In the genomic region with DNA sequence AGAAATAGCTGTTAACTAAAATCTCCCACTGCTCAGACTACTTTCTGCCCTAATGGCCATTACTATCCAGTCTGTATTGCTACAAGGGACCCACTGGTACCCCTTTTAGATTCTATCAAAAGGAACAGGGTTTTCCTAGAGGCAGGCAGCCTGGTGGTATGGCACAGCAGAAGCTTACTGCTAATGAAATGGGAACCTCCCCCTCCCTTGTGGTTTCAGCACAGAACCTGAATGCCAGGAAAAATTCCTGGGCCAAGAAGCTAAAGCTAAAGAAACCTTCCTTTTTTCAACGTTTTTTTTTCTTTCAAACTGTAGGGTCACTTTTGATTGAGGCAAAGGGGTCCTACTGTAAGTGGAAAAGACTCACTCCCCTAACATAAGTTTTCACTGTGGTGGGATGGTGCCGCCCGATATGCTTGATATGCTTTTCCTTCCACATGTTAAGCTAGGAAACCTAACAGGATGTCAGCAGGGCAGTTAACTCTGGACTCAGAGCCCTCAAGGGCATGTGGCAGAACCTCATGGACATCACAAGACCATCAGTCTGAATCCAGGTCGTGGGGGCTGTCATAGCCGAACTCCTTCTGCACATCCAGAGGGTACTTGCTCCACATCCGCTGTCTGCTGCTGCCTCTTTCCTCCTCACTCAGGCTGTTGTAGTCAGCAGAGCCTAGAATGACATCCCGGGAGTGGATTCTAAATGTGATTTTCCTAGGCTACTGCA, we compare ENCODE assay signal across 15 cellular contexts. TPM values are rescaled to one million over a fixed set of nuclear protein-coding genes. Genes with fewer than 3 reads are reported as not detected.
DNase-seq lines count a peak whose midpoint lies in the region; ATAC-seq and TF ChIP-seq lines count a peak whose summit lies in the region.
"Had no signal": no experiment of that assay in that cellular context is flagged by ENCODE, and none has a peak within 500 bp of the region (broad histone marks: within the 10 kb centered on the region; RNA-seq: fewer than 3 reads in every experiment).

No MANE protein-coding gene starts in this region.

- H3K9me3 Mint-ChIP-seq in activated T-cell treated with anti-CD3 and anti-CD28 coated beads, Interleukin-2, amount 50 U/mL, for 24 hours, result no peaks in the 10 kb centered on the region
- H3K9me3 Mint-ChIP-seq in central memory CD8-positive, alpha-beta T cell, result no peaks in the 10 kb centered on the region
- H3K9me3 Mint-ChIP-seq: activated B cell treated with CpG ODN at 0.5 μM for 24 hours had no signal

- H3K4me3 ChIP-seq in retinal pigment epithelial cell (ENCODE audit: low read length), result no peak overlapping the region
- no peak overlapping the region for H3K4me3 ChIP-seq in H7 (ENCODE audit: insufficient read depth, low read depth, low read length)
- H3K4me3 ChIP-seq: right atrium auricular region, SJSA1 had no signal

- H3K27me3 ChIP-seq in H7 (ENCODE audit: control insufficient read depth, insufficient read depth, low read length), result no peaks in the 10 kb centered on the region
- H3K27me3 ChIP-seq: right atrium auricular region, SJSA1 had no signal

- H3K27ac Mint-ChIP-seq in activated T-cell treated with anti-CD3 and anti-CD28 coated beads, Interleukin-2, amount 50 U/mL, for 24 hours, result peak overlapping the region; percentile 78
- H3K27ac Mint-ChIP-seq in central memory CD8-positive, alpha-beta T cell (ENCODE audit: low read depth), result peak overlapping the region; percentile 87
- H3K27ac Mint-ChIP-seq: activated B cell treated with CpG ODN at 0.5 μM for 24 hours had no signal

- H3K36me3 Mint-ChIP-seq in activated T-cell treated with anti-CD3 and anti-CD28 coated beads, Interleukin-2, amount 50 U/mL, for 24 hours (ENCODE audit: low read depth), result peaks cover 99% of the 10 kb centered on the region
- peaks cover 78% of the 10 kb centered on the region for H3K36me3 Mint-ChIP-seq in central memory CD8-positive, alpha-beta T cell (ENCODE audit: insufficient read depth)

- H3K4me3 Mint-ChIP-seq in activated T-cell treated with anti-CD3 and anti-CD28 coated beads, Interleukin-2, amount 50 U/mL, for 24 hours, result no peak overlapping the region
- H3K4me3 Mint-ChIP-seq in central memory CD8-positive, alpha-beta T cell, result no peak overlapping the region
- H3K4me3 Mint-ChIP-seq: activated B cell treated with CpG ODN at 0.5 μM for 24 hours had no signal

- peaks cover 37% of the 10 kb centered on the region for H3K36me3 ChIP-seq in H7 (replicated peaks; ENCODE audit: control insufficient read depth, insufficient read depth, low read length)

- TF ChIP-seq CTCF in retinal pigment epithelial cell (conservative IDR thresholded peaks at IDR 0.05; ENCODE audit: low read depth, low read length), result peak; percentile 4

- ATAC-seq in central memory CD8-positive, alpha-beta T cell (replicated peaks; ENCODE audit: extremely low read depth, poor library complexity, severe bottlenecking), result no peak

- peaks cover 19% of the 10 kb centered on the region for H3K4me1 Mint-ChIP-seq in activated T-cell treated with anti-CD3 and anti-CD28 coated beads, Interleukin-2, amount 50 U/mL, for 24 hours (ENCODE audit: low read depth)
- H3K4me1 Mint-ChIP-seq in central memory CD8-positive, alpha-beta T cell, result peaks cover 14% of the 10 kb centered on the region
- H3K4me1 Mint-ChIP-seq: activated B cell treated with CpG ODN at 0.5 μM for 24 hours had no signal

- no peaks in the 10 kb centered on the region for H3K27me3 Mint-ChIP-seq in activated T-cell treated with anti-CD3 and anti-CD28 coated beads, Interleukin-2, amount 50 U/mL, for 24 hours
- H3K27me3 Mint-ChIP-seq in central memory CD8-positive, alpha-beta T cell, result no peaks in the 10 kb centered on the region
- H3K27me3 Mint-ChIP-seq: activated B cell treated with CpG ODN at 0.5 μM for 24 hours had no signal

- DNase-seq in activated T-cell treated with anti-CD3 and anti-CD28 coated beads, Interleukin-2, amount 50 U/mL, for 24 hours, result no peak
- DNase-seq in activated T-cell treated with anti-CD3 and anti-CD28 coated beads for 4 hours (no peak), Kasumi-1 (lab: John Stamatoyannopoulos, UW) (peak; percentile 28 to 54), retinal pigment epithelial cell (ENCODE audit: low read depth) (peak; percentile 53), medulla oblongata (ENCODE audit: extremely low spot score) (no peak), H7 (no peak), NCI-H2081 treated with DMSO at 0.1 percent for 48 hours (lab: John Stamatoyannopoulos, UW) (no peak)
- no peak for DNase-seq in central memory CD8-positive, alpha-beta T cell (ENCODE audit: low spot score in 2 of 2)
- DNase-seq: activated B cell treated with CpG ODN at 0.5 μM for 24 hours, hippocampal formation, NCI-H146, NCI-H774, trophoblast cell had no signal

RNA-seq across cellular contexts. Expression of gene SLC7A6OS, which starts 9.8 kb away (rescaled TPM):
- 15.8 and 20.7 TPM in 2 replicates for total RNA-seq in H7 (2014; rRNA removed; shearing (Covaris generic))

RNA-seq across cellular contexts. Expression of gene PRMT7, which starts 9.9 kb away (rescaled TPM):
- total RNA-seq in H7 (2014; rRNA removed; shearing (Covaris generic)), result 34.6 and 56.5 TPM in 2 replicates

RNA-seq across cellular contexts. Expression of gene SLC7A6, which starts 36.6 kb away (rescaled TPM):
- 16.8 and 19.8 TPM in 2 replicates for total RNA-seq in H7 (2014; rRNA removed; shearing (Covaris generic))

RNA-seq across cellular contexts. Expression of gene PLA2G15, which starts 55.7 kb away (rescaled TPM):
- 7.5 and 10.3 TPM in 2 replicates for total RNA-seq in H7 (2014; rRNA removed; shearing (Covaris generic))

Comparison
In these comparisons a context has a peak if more than half of its experiments do, and no peak if none do; other contexts are left out.
1. DNase-seq: peak in Kasumi-1 (2 of 2) and retinal pigment epithelial cell (single experiment); none in activated T-cell treated with anti-CD3 and anti-CD28 coated beads, Interleukin-2, amount 50 U/mL, for 24 hours (single experiment), activated T-cell treated with anti-CD3 and anti-CD28 coated beads for 4 hours (single experiment), central memory CD8-positive, alpha-beta T cell (0 of 2), medulla oblongata (single experiment), H7 (single experiment) and NCI-H2081 treated with DMSO at 0.1 percent for 48 hours (single experiment).